In genomic region chr17:31900877-31901276, GRCh38 we compare ENCODE assay signal across 8 cellular contexts. TPM values are rescaled to one million over a fixed set of nuclear protein-coding genes. Genes with fewer than 3 reads are reported as not detected.
DNase-seq lines count a peak whose midpoint lies in the region; ATAC-seq and TF ChIP-seq lines count a peak whose summit lies in the region.

No MANE protein-coding gene starts in this region.

- H3K36me3 ChIP-seq in KMS-11 (ENCODE audit: insufficient read depth) (peaks cover 6% of the 10 kb centered on the region; the same call in 1 of the 2 replicates), muscle layer of duodenum (ENCODE audit: control insufficient read depth in 1 of 2, insufficient read depth in 2 of 2, low read length in 2 of 2) (peaks cover 13 to 25% of the 10 kb centered on the region in 2 donors)

- H3K4me3 ChIP-seq in KMS-11 (IDR thresholded peaks at IDR 0.05; ENCODE audit: insufficient read depth, low read depth, low read length) (no peak overlapping the region), muscle layer of duodenum (ENCODE audit: low read depth in 1 of 2, low read length in 2 of 2) (peak overlapping the region; percentile 89 to 100)

- peak; percentile 21 for DNase-seq in CD1c-positive myeloid dendritic cell (ENCODE audit: extremely low spot score)
- DNase-seq in dermis blood vessel endothelial cell: peak; percentile 44
- no peak for DNase-seq in NCI-H226
- DNase-seq in NCI-H748 (lab: John Stamatoyannopoulos, UW; ENCODE audit: unreplicated experiment): no peak
- DNase-seq in NCI-H510A treated with DMSO at 0.1 percent for 48 hours (lab: John Stamatoyannopoulos, UW): no peak

- peak overlapping the region; percentile 10; the same call in 1 of the 2 replicates for H3K27ac ChIP-seq in KMS-11
- H3K27ac ChIP-seq in muscle layer of duodenum (ENCODE audit: low read length): peak overlapping the region; percentile 93

- peaks cover 25% of the 10 kb centered on the region for H3K4me1 ChIP-seq in KMS-11 (ENCODE audit: low read depth, poor library complexity, severe bottlenecking)
- H3K4me1 ChIP-seq in muscle layer of duodenum (ENCODE audit: control insufficient read depth in 1 of 2, insufficient read depth in 2 of 2, low read length in 2 of 2): peaks cover 4 to 8% of the 10 kb centered on the region in 2 donors

- no peaks in the 10 kb centered on the region for H3K9me3 ChIP-seq in muscle layer of duodenum (ENCODE audit: control insufficient read depth in 1 of 2, low read length in 2 of 2)

- no peaks in the 10 kb centered on the region for H4K20me1 ChIP-seq in KMS-11 (ENCODE audit: insufficient read depth)

- peak overlapping the region; percentile 49; the same call in 1 of the 2 replicates for H3K9ac ChIP-seq in KMS-11

- H3K79me2 ChIP-seq in KMS-11 (ENCODE audit: insufficient read depth, low read depth): peaks cover 37% of the 10 kb centered on the region

- H3K27me3 ChIP-seq in KMS-11 (ENCODE audit: insufficient read depth, low read depth) (no peaks in the 10 kb centered on the region), muscle layer of duodenum (ENCODE audit: low read depth, low read length) (no peaks in the 10 kb centered on the region)

- ATAC-seq in HG02885 (IDR thresholded peaks at IDR 0.05; ENCODE audit: poor library complexity, unreplicated experiment): no peak

- TF ChIP-seq CTCF in KMS-11 (conservative IDR thresholded peaks at IDR 0.05; ENCODE audit: low read depth, low read length): no peak

- peak overlapping the region; percentile 38; the same call in 1 of the 2 replicates for H2AFZ ChIP-seq in KMS-11 (ENCODE audit: low read depth)

- peak overlapping the region; percentile 93 for H3K4me2 ChIP-seq in KMS-11

RNA-seq across cellular contexts. Expression of gene UTP6, which starts 0.6 kb away (rescaled TPM):
- total RNA-seq in dermis blood vessel endothelial cell: 34.8 and 41.2 TPM in 2 replicates

RNA-seq across cellular contexts. Expression of gene SUZ12, which starts 35.9 kb away (rescaled TPM):
- total RNA-seq in dermis blood vessel endothelial cell: 19.2 and 41.2 TPM in 2 replicates

RNA-seq across cellular contexts. Expression of gene COPRS, which starts 41.8 kb away (rescaled TPM):
- total RNA-seq in dermis blood vessel endothelial cell: 57.0 and 79.5 TPM in 2 replicates

Comparison
In these comparisons a context has a peak if more than half of its experiments do, and no peak if none do; other contexts are left out.
1. DNase-seq: peak in CD1c-positive myeloid dendritic cell (single experiment) and dermis blood vessel endothelial cell (single experiment); none in NCI-H226 (single experiment), NCI-H748 (single experiment) and NCI-H510A treated with DMSO at 0.1 percent for 48 hours (single experiment).